In the genomic region with DNA sequence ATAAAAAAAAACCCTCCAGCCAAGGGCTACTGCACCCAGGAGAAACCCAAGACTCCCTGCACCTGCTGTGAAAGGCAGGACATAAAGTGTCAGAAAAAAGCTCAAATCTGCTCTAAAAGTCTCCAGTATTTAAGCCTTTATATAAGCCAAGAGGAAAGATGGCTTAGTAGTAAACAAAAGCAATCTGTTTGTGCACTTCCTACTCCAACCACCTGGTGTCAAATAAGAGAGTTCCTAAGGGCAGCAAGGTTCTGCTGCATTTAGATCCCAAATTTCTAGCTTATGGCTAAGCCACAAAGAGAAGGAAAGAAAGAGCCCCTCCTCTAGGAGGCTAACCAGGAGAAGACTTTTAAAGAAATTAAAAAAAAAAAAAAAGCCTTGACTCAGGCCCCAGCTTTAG, we compare ENCODE assay signal across 2 cellular contexts.
TF ChIP-seq lines count a peak whose summit lies in the region.

No MANE protein-coding gene starts in this region.

TF ChIP-seq in GM23338, 12 proteins besides CTCF, POLR2A, EP300 and RAD21:
- TF ChIP-seq STAT1 (IDR thresholded peaks at IDR 0.05; ENCODE audit: unreplicated experiment) = no peak
- TF ChIP-seq ZNF114 (CRISPR knock-in tag; IDR thresholded peaks at IDR 0.05) = no peak

TF ChIP-seq in K562, 482 proteins besides CTCF, POLR2A, EP300 and RAD21:
- TF ChIP-seq ZNF253 (CRISPR knock-in tag; conservative IDR thresholded peaks at IDR 0.05) (no peak), RBFOX2 (IDR thresholded peaks at IDR 0.05; ENCODE audit: low read depth, low read length) (peak; percentile 24; the same call in 1 of the 2 replicates), STAT5A (IDR thresholded peaks at IDR 0.05; ENCODE audit: borderline replicate concordance, low read length) (no peak), SAFB (IDR thresholded peaks at IDR 0.05; ENCODE audit: borderline replicate concordance, low read depth, low read length) (no peak)
- TF ChIP-seq, protein P1, sequence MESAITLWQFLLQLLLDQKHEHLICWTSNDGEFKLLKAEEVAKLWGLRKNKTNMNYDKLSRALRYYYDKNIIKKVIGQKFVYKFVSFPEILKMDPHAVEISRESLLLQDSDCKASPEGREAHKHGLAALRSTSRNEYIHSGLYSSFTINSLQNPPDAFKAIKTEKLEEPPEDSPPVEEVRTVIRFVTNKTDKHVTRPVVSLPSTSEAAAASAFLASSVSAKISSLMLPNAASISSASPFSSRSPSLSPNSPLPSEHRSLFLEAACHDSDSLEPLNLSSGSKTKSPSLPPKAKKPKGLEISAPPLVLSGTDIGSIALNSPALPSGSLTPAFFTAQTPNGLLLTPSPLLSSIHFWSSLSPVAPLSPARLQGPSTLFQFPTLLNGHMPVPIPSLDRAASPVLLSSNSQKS (CRISPR knock-in tag; IDR thresholded peaks at IDR 0.05) = no peak
TF ChIP-seq in K562: peak in this region for 1.
